29 cellular contexts compared by ENCODE assay signal in genomic region chr9:116721944-116722343, GRCh38. TPM values are rescaled to one million over a fixed set of nuclear protein-coding genes. Genes with fewer than 3 reads are reported as not detected.
DNase-seq lines count a peak whose midpoint lies in the region; TF ChIP-seq lines count a peak whose summit lies in the region.
"Had no signal": no experiment of that assay in that cellular context is flagged by ENCODE, and none has a peak within 500 bp of the region (broad histone marks: within the 10 kb centered on the region; RNA-seq: fewer than 3 reads in every experiment).

No MANE protein-coding gene starts in this region.

- no peak for TF ChIP-seq POLR2A in spleen (IDR thresholded peaks at IDR 0.05)

- no peak overlapping the region for H2BK120ac ChIP-seq in trophoblast cell (ENCODE audit: insufficient read depth, low read length, poor library complexity)

- no peak overlapping the region for H3K9ac ChIP-seq in trophoblast cell (ENCODE audit: low read length)
- H3K9ac ChIP-seq: BLaER1; BLaER1 treated with 17β-estradiol and CSF1 and Interleukin-3, amounts not matched to agents 10 nM and 100 nM had no signal

- peak; percentile 23 for DNase-seq in Ammon's horn (ENCODE audit: low spot score)
- DNase-seq in trophoblast cell = peak; percentile 58 to 88
- DNase-seq in KG1 (lab: John Stamatoyannopoulos, UW) = no peak
- no peak for DNase-seq in spleen
- DNase-seq: 8988T; ACHN; AML-193; BE2C; C1 segment of cervical spinal cord; Caco-2; Calu3; CD4-positive, alpha-beta memory T cell; CD4-positive, alpha-beta T cell; CD4-positive, CD25-positive, alpha-beta regulatory T cell; CD8-positive, alpha-beta memory T cell; CD8-positive, alpha-beta T cell; COR-L47; DMS 273 treated with DMSO at 0.1 percent for 48 hours; DMS153; DMS53; DMS79; DMS79 treated with DMSO at 0.1 percent for 48 hours; DND-41; EL had no signal

- H3K79me1 ChIP-seq in trophoblast cell (ENCODE audit: low read length) = no peaks in the 10 kb centered on the region

- WGBS in trophoblast cell (ENCODE audit: extremely low coverage, insufficient coverage, insufficient read length) = no CpG with 5 or more reads among the region's 2 CpGs
- WGBS in spleen, 5 donors = 39 to 95% (median 63%) methylated on average over 2 of the region's 2 CpGs

- H3K9me3 ChIP-seq in trophoblast cell (ENCODE audit: insufficient read depth, low read depth, low read length) (no peaks in the 10 kb centered on the region), spleen (no peaks in the 10 kb centered on the region)
- H3K9me3 ChIP-seq: A549; BE2C; BLaER1; BLaER1 treated with 17β-estradiol and CSF1 and Interleukin-3, amounts not matched to agents 10 nM and 100 nM; Caco-2 had no signal

- intact Hi-C loops in spleen (cut with DNase I; ENCODE audit: low total_unique reads) = no loop called here

- H3K79me2 ChIP-seq in trophoblast cell (ENCODE audit: control insufficient read depth, insufficient read depth, low read length, poor library complexity) = no peaks in the 10 kb centered on the region

- H2AK5ac ChIP-seq in trophoblast cell (ENCODE audit: low read length) = no peak overlapping the region

- peaks cover 2 to 5% of the 10 kb centered on the region in 2 experiments for H3K4me1 ChIP-seq in trophoblast cell (ENCODE audit: control insufficient read depth in 1 of 2, insufficient read depth in 2 of 2, low read length in 2 of 2)
- no peaks in the 10 kb centered on the region for H3K4me1 ChIP-seq in spleen
- H3K4me1 ChIP-seq: A549, BE2C, Caco-2 had no signal

- H3K4ac ChIP-seq in trophoblast cell (ENCODE audit: low read depth, low read length) = no peak overlapping the region

- TF ChIP-seq CTCF in spleen (IDR thresholded peaks at IDR 0.05 in 8 of 11, conservative IDR thresholded peaks at IDR 0.05 in 3 of 11) = no peak

- H3K36me3 ChIP-seq in trophoblast cell (ENCODE audit: control insufficient read depth in 1 of 2, insufficient read depth in 2 of 2, low read length in 2 of 2) = no peaks in the 10 kb centered on the region
- no peaks in the 10 kb centered on the region for H3K36me3 ChIP-seq in spleen
- H3K36me3 ChIP-seq: BLaER1 had no signal

- no peak overlapping the region for H3K23ac ChIP-seq in trophoblast cell (ENCODE audit: low read length)

- H2BK12ac ChIP-seq in trophoblast cell (ENCODE audit: low read length) = no peak overlapping the region

- H4K91ac ChIP-seq in trophoblast cell (ENCODE audit: low read depth, low read length) = no peak overlapping the region

- H3K27me3 ChIP-seq in trophoblast cell (ENCODE audit: insufficient read depth, low read length) (no peaks in the 10 kb centered on the region), spleen (replicated peaks in 1 of 7) (no peaks in the 10 kb centered on the region)
- H3K27me3 ChIP-seq: BE2C, BLaER1 had no signal

- H3K4me2 ChIP-seq in trophoblast cell (ENCODE audit: low read length) = no peak overlapping the region
- H3K4me2 ChIP-seq: A549; BLaER1; BLaER1 treated with 17β-estradiol and CSF1 and Interleukin-3, amounts not matched to agents 10 nM and 100 nM had no signal

- no peak overlapping the region for H4K8ac ChIP-seq in trophoblast cell (ENCODE audit: low read depth, low read length)

- H3K4me3 ChIP-seq in trophoblast cell (ENCODE audit: low read depth, low read length) = no peak overlapping the region
- H3K4me3 ChIP-seq in spleen = no peak overlapping the region
- H3K4me3 ChIP-seq: A549; BLaER1; BLaER1 treated with 17β-estradiol and CSF1 and Interleukin-3, amounts not matched to agents 10 nM and 100 nM had no signal

- H3K14ac ChIP-seq in trophoblast cell (ENCODE audit: low read length) = no peak overlapping the region

- no peak overlapping the region for H3K18ac ChIP-seq in trophoblast cell (ENCODE audit: low read length)

- H3K27ac ChIP-seq in trophoblast cell (ENCODE audit: low read depth, low read length) (no peak overlapping the region), spleen (no peak overlapping the region)
- H3K27ac ChIP-seq: 22Rv1; A549; BLaER1; BLaER1 treated with 17β-estradiol and CSF1 and Interleukin-3, amounts not matched to agents 10 nM and 100 nM; C4-2B had no signal

- H4K12ac ChIP-seq in trophoblast cell (ENCODE audit: low read depth, low read length) = no peak overlapping the region

- H2BK5ac ChIP-seq in trophoblast cell (ENCODE audit: low read depth, low read length, poor library complexity) = no peak overlapping the region

- no peak overlapping the region for H2AFZ ChIP-seq in trophoblast cell (ENCODE audit: insufficient read depth, low read length, poor library complexity)

RNA-seq across cellular contexts. Expression of gene TRIM32, which starts 34.8 kb away (rescaled TPM):
- 8.7 and 9.4 TPM in 2 replicates for polyA plus RNA-seq in trophoblast cell (2013)
- 10 to 100 TPM; 15.9 to 22.1 (median 18.7) TPM for total RNA-seq in spleen
- polyA plus RNA-seq in spleen = 1 to 10 TPM; 3.1 to 4.5 (median 3.9) TPM

Comparison
In these comparisons a context has a peak if more than half of its experiments do, and no peak if none do; other contexts are left out.
1. DNase-seq: peak in Ammon's horn (single experiment) and trophoblast cell (2 of 2); none in KG1 (single experiment) and spleen (single experiment).